Comparison of ENCODE assay signal across 15 cellular contexts in genomic region chr1:18009061-18009728, GRCh38.
"Had no signal": no experiment of that assay in that cellular context is flagged by ENCODE, and none has a peak within 500 bp of the region (broad histone marks: within the 10 kb centered on the region; RNA-seq: fewer than 3 reads in every experiment).

No MANE protein-coding gene starts in this region.

- H3K27me3 ChIP-seq: foreskin keratinocyte, testis, upper lobe of left lung had no signal

- ATAC-seq: foreskin keratinocyte had no signal

- H3K4me3 Mint-ChIP-seq: activated naive CD8-positive, alpha-beta T cell treated with anti-CD3 and anti-CD28 coated beads for 36 hours; activated T-helper 1 cell treated with anti-CD3 and anti-CD28 coated beads, Interleukin-12 subunit alpha, Interleukin-12 subunit beta, Interleukin-2, Interleukin-4 antibody, amounts not matched to agents 30 ng/mL and 10 ng/mL and 1 ng/mL, durations not matched to agents 14 hours and 24 hours and 36 hours; dendritic cell treated with granulocyte-macrophage colony-stimulating factor and Interleukin-4, amounts not matched to agents 40 ng/mL and 50 ng/mL, for 4 days; immature natural killer cell; mesothelial cell of epicardium had no signal

- H3K27ac ChIP-seq: foreskin keratinocyte, parathyroid adenoma, stomach, testis, upper lobe of left lung had no signal

- H3K36me3 Mint-ChIP-seq: activated naive CD8-positive, alpha-beta T cell treated with anti-CD3 and anti-CD28 coated beads for 36 hours; immature natural killer cell; mesothelial cell of epicardium had no signal

- H3K4me3 ChIP-seq: stomach, testis, upper lobe of left lung had no signal

- H3K9me3 Mint-ChIP-seq: activated naive CD8-positive, alpha-beta T cell treated with anti-CD3 and anti-CD28 coated beads for 36 hours; activated T-helper 1 cell treated with anti-CD3 and anti-CD28 coated beads, Interleukin-12 subunit alpha, Interleukin-12 subunit beta, Interleukin-2, Interleukin-4 antibody, amounts not matched to agents 30 ng/mL and 10 ng/mL and 1 ng/mL, durations not matched to agents 14 hours and 24 hours and 36 hours; dendritic cell treated with granulocyte-macrophage colony-stimulating factor and Interleukin-4, amounts not matched to agents 40 ng/mL and 50 ng/mL, for 4 days; mesothelial cell of epicardium had no signal

- H3K27ac Mint-ChIP-seq: activated naive CD8-positive, alpha-beta T cell treated with anti-CD3 and anti-CD28 coated beads for 36 hours; activated T-helper 1 cell treated with anti-CD3 and anti-CD28 coated beads, Interleukin-12 subunit alpha, Interleukin-12 subunit beta, Interleukin-2, Interleukin-4 antibody, amounts not matched to agents 30 ng/mL and 10 ng/mL and 1 ng/mL, durations not matched to agents 14 hours and 24 hours and 36 hours; dendritic cell treated with granulocyte-macrophage colony-stimulating factor and Interleukin-4, amounts not matched to agents 40 ng/mL and 50 ng/mL, for 4 days; immature natural killer cell; mesothelial cell of epicardium had no signal

- H3K4me1 Mint-ChIP-seq: activated naive CD8-positive, alpha-beta T cell treated with anti-CD3 and anti-CD28 coated beads for 36 hours; immature natural killer cell; mesothelial cell of epicardium had no signal

- DNase-seq: activated CD4-positive, alpha-beta T cell treated with anti-CD3 and anti-CD28 coated beads, Interleukin-2, amount 50 U/mL, for 1 hour; activated CD8-positive, alpha-beta memory T cell treated with anti-CD3 and anti-CD28 coated beads for 24 hours; activated naive CD8-positive, alpha-beta T cell treated with anti-CD3 and anti-CD28 coated beads for 36 hours; effector memory CD4-positive, alpha-beta T cell; foreskin keratinocyte; glutamatergic neuron; immature natural killer cell; stimulated activated CD4-positive, alpha-beta T cell treated with anti-CD3 and anti-CD28 coated beads, Interleukin-1b, Interleukin-23, amount 100 ng/mL, for 48 hours; stomach; testis had no signal

- H3K36me3 ChIP-seq: stomach, upper lobe of left lung had no signal

- H3K4me1 ChIP-seq: foreskin keratinocyte, parathyroid adenoma, stomach, testis, upper lobe of left lung had no signal

- H3K9me3 ChIP-seq: stomach, testis, upper lobe of left lung had no signal
